ENCODE assay signal across 19 cellular contexts in genomic region chr14:91256661-91257060, GRCh38. TPM values are rescaled to one million over a fixed set of nuclear protein-coding genes. Genes with fewer than 3 reads are reported as not detected.
DNase-seq lines count a peak whose midpoint lies in the region; ATAC-seq and TF ChIP-seq lines count a peak whose summit lies in the region.
"Had no signal": no experiment of that assay in that cellular context is flagged by ENCODE, and none has a peak within 500 bp of the region (broad histone marks: within the 10 kb centered on the region; RNA-seq: fewer than 3 reads in every experiment).

No MANE protein-coding gene starts in this region.

- peak overlapping the region in 2 of 3 donors; percentile 89 to 91 for H3K27ac Mint-ChIP-seq in CD4-positive, CD25-positive, alpha-beta regulatory T cell
- no peak overlapping the region for H3K27ac Mint-ChIP-seq in nephron
- no peak overlapping the region for H3K27ac Mint-ChIP-seq in activated CD4-positive, alpha-beta T cell treated with anti-CD3 and anti-CD28 coated beads, Interleukin-2, amount 10 ng/mL, durations not matched to agents 7 days and 5 days

- H3K36me3 ChIP-seq in CD4-positive, CD25-positive, alpha-beta regulatory T cell (ENCODE audit: control insufficient read depth, insufficient read depth, low read length) = no peaks in the 10 kb centered on the region
- no peaks in the 10 kb centered on the region for H3K36me3 ChIP-seq in tibial nerve
- H3K36me3 ChIP-seq: transverse colon had no signal

- peak overlapping the region in 1 of 4 donors; percentile 28 for H3K4me3 Mint-ChIP-seq in CD4-positive, CD25-positive, alpha-beta regulatory T cell
- peak overlapping the region in 2 of 3 experiments; percentile 60 to 67 for H3K4me3 Mint-ChIP-seq in nephron
- H3K4me3 Mint-ChIP-seq in activated CD4-positive, alpha-beta T cell treated with anti-CD3 and anti-CD28 coated beads, Interleukin-2, amount 10 ng/mL, durations not matched to agents 7 days and 5 days = no peak overlapping the region

- H3K9me3 ChIP-seq in CD4-positive, CD25-positive, alpha-beta regulatory T cell (ENCODE audit: control insufficient read depth in 2 of 2, low read length in 2 of 2) = no peaks in the 10 kb centered on the region
- H3K9me3 ChIP-seq in tibial nerve = no peaks in the 10 kb centered on the region
- H3K9me3 ChIP-seq: transverse colon had no signal

- H3K27me3 ChIP-seq in CD4-positive, CD25-positive, alpha-beta regulatory T cell (ENCODE audit: control insufficient read depth, insufficient read depth, low read length) = no peaks in the 10 kb centered on the region
- H3K27me3 ChIP-seq in tibial nerve = peaks cover 0 to 48% of the 10 kb centered on the region in 2 donors

- H3K4me1 ChIP-seq in CD4-positive, CD25-positive, alpha-beta regulatory T cell (ENCODE audit: control insufficient read depth, insufficient read depth, low read length, poor library complexity, severe bottlenecking) = peaks cover 48% of the 10 kb centered on the region
- H3K4me1 ChIP-seq in tibial nerve = peaks cover 0 to 13% (median 9%) of the 10 kb centered on the region in 4 donors

- no peak for DNase-seq in CD4-positive, CD25-positive, alpha-beta regulatory T cell
- DNase-seq in DMS79 treated with DMSO at 0.1 percent for 48 hours (lab: John Stamatoyannopoulos, UW) (peak; percentile 76), globus pallidus (ENCODE audit: low spot score) (no peak), tibial nerve (ENCODE audit: low spot score in 2 of 2) (no peak)
- no peak for DNase-seq in activated CD4-positive, alpha-beta T cell treated with anti-CD3 and anti-CD28 coated beads, Interleukin-2, amount 10 ng/mL, durations not matched to agents 7 days and 5 days
- DNase-seq: activated effector memory CD4-positive, alpha-beta T cell treated with anti-CD3 and anti-CD28 coated beads, Interleukin-2, amount 50 U/mL, for 16 hours; NCI-H1930; occipital lobe; retina; stimulated activated CD4-positive, alpha-beta T cell treated with anti-CD3 and anti-CD28 coated beads, Interleukin-15, amount 100 ng/mL, for 24 hours; T1000; transverse colon had no signal

- TF ChIP-seq CTCF in VCaP (conservative IDR thresholded peaks at IDR 0.05) (no peak), nephron (IDR thresholded peaks at IDR 0.05; ENCODE audit: unreplicated experiment in 3 of 3) (no peak), tibial nerve (IDR thresholded peaks at IDR 0.05) (no peak)

- no peak for TF ChIP-seq EP300 in tibial nerve (IDR thresholded peaks at IDR 0.05)

- CTCF ChIA-PET in activated CD4-positive, alpha-beta T cell treated with anti-CD3 and anti-CD28 coated beads, Interleukin-2, amount 10 ng/mL, durations not matched to agents 7 days and 5 days (lab: Charles Lee) = interaction anchor here (1.0 to 1.8 kb wide), 2 partner anchors 11 to 63 kb away, joined by 4 to 6 read pairs; no protein-coding TSS in a partner anchor

- WGBS in tibial nerve, 2 donors = 33 to 44% methylated on average over 1 of the region's 1 CpG

- peaks cover 20 to 70% (median 47%) of the 10 kb centered on the region in 4 donors for H3K4me1 Mint-ChIP-seq in CD4-positive, CD25-positive, alpha-beta regulatory T cell
- peaks cover 18% of the 10 kb centered on the region for H3K4me1 Mint-ChIP-seq in nephron
- H3K4me1 Mint-ChIP-seq in activated CD4-positive, alpha-beta T cell treated with anti-CD3 and anti-CD28 coated beads, Interleukin-2, amount 10 ng/mL, durations not matched to agents 7 days and 5 days = peaks cover 79% of the 10 kb centered on the region

- H3K4me3 ChIP-seq in CD4-positive, CD25-positive, alpha-beta regulatory T cell (ENCODE audit: low read depth, low read length) = no peak overlapping the region
- H3K4me3 ChIP-seq in tibial nerve = no peak overlapping the region
- H3K4me3 ChIP-seq: transverse colon had no signal

- POLR2A ChIA-PET in activated CD4-positive, alpha-beta T cell treated with anti-CD3 and anti-CD28 coated beads, Interleukin-2, amount 10 ng/mL, durations not matched to agents 7 days and 5 days (lab: Charles Lee) = no interaction called here

- H3K27ac ChIP-seq in CD4-positive, CD25-positive, alpha-beta regulatory T cell (ENCODE audit: insufficient read depth, low read length, poor library complexity, severe bottlenecking) = no peak overlapping the region
- H3K27ac ChIP-seq in VCaP (peak overlapping the region; percentile 5; the same call in 1 of the 2 replicates), tibial nerve (no peak overlapping the region)
- H3K27ac ChIP-seq: KMS-11 had no signal

- ATAC-seq in CD4-positive, CD25-positive, alpha-beta regulatory T cell (ENCODE audit: low read depth in 2 of 2) = no peak
- ATAC-seq in HG03135 (IDR thresholded peaks at IDR 0.05; ENCODE audit: unreplicated experiment) = no peak
- ATAC-seq: activated CD4-positive, CD25-positive, alpha-beta regulatory T cell treated with anti-CD3 and anti-CD28 coated beads, Interleukin-2, amount 50 U/mL, for 24 hours; esophagus mucosa had no signal

- TF ChIP-seq POLR2A in tibial nerve (IDR thresholded peaks at IDR 0.05) = no peak

- H3K36me3 Mint-ChIP-seq in CD4-positive, CD25-positive, alpha-beta regulatory T cell = peaks cover 6% of the 10 kb centered on the region
- no peaks in the 10 kb centered on the region for H3K36me3 Mint-ChIP-seq in nephron (ENCODE audit: low read depth)
- peaks cover 18% of the 10 kb centered on the region for H3K36me3 Mint-ChIP-seq in activated CD4-positive, alpha-beta T cell treated with anti-CD3 and anti-CD28 coated beads, Interleukin-2, amount 10 ng/mL, durations not matched to agents 7 days and 5 days (ENCODE audit: low read depth)

- H3K27me3 Mint-ChIP-seq in CD4-positive, CD25-positive, alpha-beta regulatory T cell = no peaks in the 10 kb centered on the region
- peaks cover 57% of the 10 kb centered on the region for H3K27me3 Mint-ChIP-seq in nephron (ENCODE audit: low read depth)
- H3K27me3 Mint-ChIP-seq in activated CD4-positive, alpha-beta T cell treated with anti-CD3 and anti-CD28 coated beads, Interleukin-2, amount 10 ng/mL, durations not matched to agents 7 days and 5 days = no peaks in the 10 kb centered on the region

- no peaks in the 10 kb centered on the region for H3K9me3 Mint-ChIP-seq in CD4-positive, CD25-positive, alpha-beta regulatory T cell
- H3K9me3 Mint-ChIP-seq in nephron = no peaks in the 10 kb centered on the region
- no peaks in the 10 kb centered on the region for H3K9me3 Mint-ChIP-seq in activated CD4-positive, alpha-beta T cell treated with anti-CD3 and anti-CD28 coated beads, Interleukin-2, amount 10 ng/mL, durations not matched to agents 7 days and 5 days

RNA-seq across cellular contexts. Expression of gene GPR68, which starts 12.2 kb away (rescaled TPM):
- 18.8 TPM for total RNA-seq in CD4-positive, CD25-positive, alpha-beta regulatory T cell
- polyA plus RNA-seq in CD4-positive, CD25-positive, alpha-beta regulatory T cell = 10 to 100 TPM in 2 of 4 donors, 1 to 10 TPM in 2; 8.5 to 19.1 (median 11.0) TPM
- total RNA-seq in activated CD4-positive, alpha-beta T cell treated with anti-CD3 and anti-CD28 coated beads, Interleukin-2, amount 10 ng/mL, durations not matched to agents 7 days and 5 days = 10 to 100 TPM; 32.7 to 33.0 TPM
- total RNA-seq in tibial nerve = 1 to 10 TPM in 1 of 4 donors, under 1 TPM in 3; 0.21 to 4.1 (median 0.52) TPM
- total RNA-seq: NCI-H460 had no signal

Comparison
In these comparisons a context has a peak if more than half of its experiments do, and no peak if none do; other contexts are left out.
1. H3K27ac Mint-ChIP-seq: peak in CD4-positive, CD25-positive, alpha-beta regulatory T cell (2 of 3); none in nephron (0 of 3) and activated CD4-positive, alpha-beta T cell treated with anti-CD3 and anti-CD28 coated beads, Interleukin-2, amount 10 ng/mL, durations not matched to agents 7 days and 5 days (single experiment).